In the genomic region with DNA sequence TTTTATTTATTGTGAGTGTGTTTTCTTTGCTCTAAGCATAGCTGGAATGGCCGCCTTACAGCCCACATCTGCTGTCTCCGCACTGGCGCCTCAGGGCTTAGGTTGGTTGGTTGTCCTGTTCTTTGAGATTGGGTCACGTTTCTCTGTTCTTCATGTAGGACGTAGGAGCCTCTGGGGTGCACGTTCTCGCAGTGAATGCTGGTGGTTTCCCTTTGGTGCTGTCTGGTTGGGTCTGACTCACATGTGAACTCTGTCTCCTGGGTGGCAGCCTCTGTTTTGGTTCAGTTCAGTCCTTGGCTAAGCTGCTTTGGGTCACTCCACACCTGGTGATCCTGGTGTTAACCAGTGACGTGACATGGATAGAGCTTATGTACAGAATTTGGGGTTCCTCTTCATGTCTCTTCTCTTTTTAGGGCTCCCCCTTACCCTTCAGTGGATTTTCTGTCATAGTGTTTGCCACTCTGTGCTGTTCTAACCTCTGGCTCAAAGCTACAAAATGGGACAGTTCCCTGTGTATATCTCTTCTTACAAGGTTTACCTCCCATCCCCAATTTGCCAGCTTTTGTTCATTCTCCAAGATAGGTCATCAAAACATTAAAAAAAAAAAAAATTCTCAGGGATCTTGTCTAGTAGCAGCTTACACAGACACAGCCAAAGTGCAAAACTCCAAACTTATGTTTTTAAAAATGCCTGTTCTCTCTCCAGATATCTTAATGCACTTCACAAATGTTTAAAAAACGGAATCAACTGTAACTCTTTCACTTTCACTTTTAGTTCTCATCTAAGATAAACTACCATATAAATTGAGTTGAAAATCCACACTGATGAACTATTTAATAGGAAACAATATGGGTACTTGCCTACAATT, we compare ENCODE assay signal across 7 cellular contexts. TPM values are rescaled to one million over a fixed set of nuclear protein-coding genes. Genes with fewer than 3 reads are reported as not detected.
DNase-seq lines count a peak whose midpoint lies in the region; ATAC-seq and TF ChIP-seq lines count a peak whose summit lies in the region.

No MANE protein-coding gene starts in this region.

- H3K9me3 ChIP-seq in fibroblast of lung (ENCODE audit: control insufficient read depth, insufficient read depth, low read depth, low read length): no peaks in the 10 kb centered on the region

- intact Hi-C loops in activated CD4-positive, alpha-beta memory T cell treated with anti-CD3 and anti-CD28 coated beads for 36 hours (cut with micrococcal nuclease): loop anchor here (1.0 to 10.0 kb wide), 5 partner anchors 12 to 152 kb away; no protein-coding TSS in a partner anchor

- no peak for TF ChIP-seq CTCF in fibroblast of lung (conservative IDR thresholded peaks at IDR 0.05 in 1 of 2, IDR thresholded peaks at IDR 0.05 in 1 of 2; ENCODE audit: low read depth in 1 of 2, low read length in 2 of 2)

- H3K4me3 ChIP-seq in fibroblast of lung (replicated peaks in 1 of 4; ENCODE audit: control extremely low read depth in 1 of 4, insufficient read depth in 1 of 4, low read depth in 3 of 4, low read length in 4 of 4): peak overlapping the region; percentile 21 to 49 (median 36)

- no peaks in the 10 kb centered on the region for H3K36me3 Mint-ChIP-seq in activated CD4-positive, alpha-beta memory T cell treated with anti-CD3 and anti-CD28 coated beads for 36 hours

- H3K27me3 Mint-ChIP-seq in activated CD4-positive, alpha-beta memory T cell treated with anti-CD3 and anti-CD28 coated beads for 36 hours: no peaks in the 10 kb centered on the region

- POLR2A ChIA-PET in activated CD4-positive, alpha-beta memory T cell treated with anti-CD3 and anti-CD28 coated beads for 36 hours (lab: Charles Lee): interaction anchor here (0.5 to 1.2 kb wide), 3 partner anchors 13 to 117 kb away, joined by 3 to 8 read pairs (median 4); a partner anchor contains a TSS

- peak; percentile 95 for ATAC-seq in GM19395 (IDR thresholded peaks at IDR 0.05; ENCODE audit: unreplicated experiment)
- peak; percentile 91 for ATAC-seq in HG03460 (IDR thresholded peaks at IDR 0.05; ENCODE audit: unreplicated experiment)

- no peaks in the 10 kb centered on the region for H3K36me3 ChIP-seq in fibroblast of lung (ENCODE audit: control insufficient read depth, insufficient read depth, low read length)

- H3K4me1 ChIP-seq in fibroblast of lung (ENCODE audit: control insufficient read depth, extremely low read depth, insufficient read depth, low read length): peaks cover 4% of the 10 kb centered on the region

- peaks cover 21% of the 10 kb centered on the region for H3K4me1 Mint-ChIP-seq in activated CD4-positive, alpha-beta memory T cell treated with anti-CD3 and anti-CD28 coated beads for 36 hours (ENCODE audit: low read depth)

- CTCF ChIA-PET in activated CD4-positive, alpha-beta memory T cell treated with anti-CD3 and anti-CD28 coated beads for 36 hours (lab: Charles Lee): interaction anchor here (0.5 to 1.7 kb wide), 4 partner anchors 13 to 108 kb away, joined by 3 to 5 read pairs (median 4); a partner anchor contains a TSS

- H3K27ac Mint-ChIP-seq in activated CD4-positive, alpha-beta memory T cell treated with anti-CD3 and anti-CD28 coated beads for 36 hours: peak overlapping the region; percentile 78

- DNase-seq in activated CD4-positive, alpha-beta memory T cell treated with anti-CD3 and anti-CD28 coated beads for 36 hours: peak; percentile 86
- DNase-seq in fibroblast of lung (ENCODE audit: low read depth in 2 of 2): no peak
- peak; percentile 50 for DNase-seq in stimulated activated CD4-positive, alpha-beta T cell treated with anti-CD3 and anti-CD28 coated beads, Interleukin-15, amount 100 ng/mL, for 1 hour (ENCODE audit: low read depth in 1 of 2, low spot score in 1 of 2)
- no peak for DNase-seq in amygdala (lab: John Stamatoyannopoulos, UW)
- DNase-seq in cortex of kidney (lab: John Stamatoyannopoulos, UW): no peak

- no peaks in the 10 kb centered on the region for H3K79me2 ChIP-seq in fibroblast of lung (ENCODE audit: control insufficient read depth, insufficient read depth, low read length)

- peak overlapping the region; percentile 94 for H3K4me2 ChIP-seq in fibroblast of lung (ENCODE audit: extremely low read depth, insufficient read depth, low read length)

- no peaks in the 10 kb centered on the region for H4K20me1 ChIP-seq in fibroblast of lung (ENCODE audit: control insufficient read depth, extremely low read depth, insufficient read depth, low read length)

- H2AFZ ChIP-seq in fibroblast of lung (ENCODE audit: low read length): peak overlapping the region; percentile 80

- no peak overlapping the region for H3K27ac ChIP-seq in fibroblast of lung (ENCODE audit: insufficient read depth, low read length)

- peak overlapping the region; percentile 71 for H3K4me3 Mint-ChIP-seq in activated CD4-positive, alpha-beta memory T cell treated with anti-CD3 and anti-CD28 coated beads for 36 hours

- no peaks in the 10 kb centered on the region for H3K9me3 Mint-ChIP-seq in activated CD4-positive, alpha-beta memory T cell treated with anti-CD3 and anti-CD28 coated beads for 36 hours

- H3K27me3 ChIP-seq in fibroblast of lung (ENCODE audit: control insufficient read depth, insufficient read depth, low read length): peaks cover 5% of the 10 kb centered on the region

- no peak overlapping the region for H3K9ac ChIP-seq in fibroblast of lung (ENCODE audit: insufficient read depth, low read length)

RNA-seq across cellular contexts. Expression of a gene that starts 12.8 kb away (rescaled TPM):
- 10 to 100 TPM; 48.4 to 51.4 TPM for total RNA-seq in activated CD4-positive, alpha-beta memory T cell treated with anti-CD3 and anti-CD28 coated beads for 36 hours
- 62.1 and 65.2 TPM in 2 replicates for total RNA-seq in fibroblast of lung
- 50.8 and 90.7 TPM in 2 replicates for polyA plus RNA-seq in fibroblast of lung
- polyA plus RNA-seq in fibroblast of lung (2012): 31.1 and 50.1 TPM in 2 replicates
- 15.9 and 36.0 TPM in 2 replicates for polyA minus RNA-seq in fibroblast of lung (ENCODE audit: low replicate concordance)

Comparison
In these comparisons a context has a peak if more than half of its experiments do, and no peak if none do; other contexts are left out.
1. DNase-seq: peak in activated CD4-positive, alpha-beta memory T cell treated with anti-CD3 and anti-CD28 coated beads for 36 hours (single experiment) and stimulated activated CD4-positive, alpha-beta T cell treated with anti-CD3 and anti-CD28 coated beads, Interleukin-15, amount 100 ng/mL, for 1 hour (2 of 2); none in fibroblast of lung (0 of 2), amygdala (0 of 56) and cortex of kidney (single experiment).